Comparison of ENCODE assay signal across 10 cellular contexts in genomic region chr13:40969169-40969901, GRCh38. TPM values are rescaled to one million over a fixed set of nuclear protein-coding genes. Genes with fewer than 3 reads are reported as not detected.
DNase-seq lines count a peak whose midpoint lies in the region; ATAC-seq and TF ChIP-seq lines count a peak whose summit lies in the region.
"Had no signal": no experiment of that assay in that cellular context is flagged by ENCODE, and none has a peak within 500 bp of the region (broad histone marks: within the 10 kb centered on the region; RNA-seq: fewer than 3 reads in every experiment).

No MANE protein-coding gene starts in this region.

- H3K4me1 ChIP-seq in sigmoid colon (peaks cover 0 to 85% (median 44%) of the 10 kb centered on the region in 4 donors), osteoblast (ENCODE audit: insufficient read depth, low read length) (peaks cover 1% of the 10 kb centered on the region)
- H3K4me1 ChIP-seq: parathyroid adenoma had no signal

- H3K4me2 ChIP-seq in osteoblast (ENCODE audit: insufficient read depth, low read length) = no peak overlapping the region

- TF ChIP-seq EP300 in sigmoid colon (IDR thresholded peaks at IDR 0.05) = no peak

- H3K36me3 Mint-ChIP-seq in dendritic cell treated with granulocyte-macrophage colony-stimulating factor and Interleukin-4, amounts not matched to agents 40 ng/mL and 50 ng/mL, for 4 days (ENCODE audit: low read depth) = peaks cover 20% of the 10 kb centered on the region

- H3K79me2 ChIP-seq in osteoblast (ENCODE audit: insufficient read depth, low read length) = peaks cover 87% of the 10 kb centered on the region

- no peaks in the 10 kb centered on the region for H3K9me3 Mint-ChIP-seq in dendritic cell treated with granulocyte-macrophage colony-stimulating factor and Interleukin-4, amounts not matched to agents 40 ng/mL and 50 ng/mL, for 4 days

- H3K27me3 ChIP-seq in WERI-Rb-1 (ENCODE audit: insufficient read depth, low read depth, severe bottlenecking) = no peaks in the 10 kb centered on the region
- H3K27me3 ChIP-seq in sigmoid colon = no peaks in the 10 kb centered on the region
- H3K27me3 ChIP-seq in osteoblast (ENCODE audit: insufficient read depth, low read length) = no peaks in the 10 kb centered on the region

- no peaks in the 10 kb centered on the region for H3K9me3 ChIP-seq in WERI-Rb-1 (ENCODE audit: severe bottlenecking)
- H3K9me3 ChIP-seq in sigmoid colon = no peaks in the 10 kb centered on the region
- H3K9me3 ChIP-seq in osteoblast (ENCODE audit: low read depth, low read length) = no peaks in the 10 kb centered on the region

- 53 to 55% methylated on average over 4 of the region's 4 CpGs for WGBS in sigmoid colon, 2 donors

- H3K27ac ChIP-seq in WERI-Rb-1 = no peak overlapping the region
- H3K27ac ChIP-seq in sigmoid colon = no peak overlapping the region
- no peak overlapping the region for H3K27ac ChIP-seq in osteoblast (ENCODE audit: low read depth, low read length)
- H3K27ac ChIP-seq: parathyroid adenoma had no signal

- H2AFZ ChIP-seq in osteoblast (ENCODE audit: low read length) = no peak overlapping the region
- H2AFZ ChIP-seq: parathyroid adenoma had no signal

- H3K36me3 ChIP-seq in WERI-Rb-1 (no peaks in the 10 kb centered on the region), sigmoid colon (no peaks in the 10 kb centered on the region), osteoblast (ENCODE audit: insufficient read depth, low read length) (no peaks in the 10 kb centered on the region)

- TF ChIP-seq CTCF in WERI-Rb-1 (IDR thresholded peaks at IDR 0.05; ENCODE audit: low read depth, low read length) = no peak
- no peak for TF ChIP-seq CTCF in sigmoid colon (IDR thresholded peaks at IDR 0.05)
- no peak for TF ChIP-seq CTCF in osteoblast (IDR thresholded peaks at IDR 0.05; ENCODE audit: extremely low read depth, low read depth, low read length)

- no peak overlapping the region for H3K4me3 ChIP-seq in WERI-Rb-1 (ENCODE audit: low read depth, low read length)
- H3K4me3 ChIP-seq in sigmoid colon = no peak overlapping the region
- no peak overlapping the region for H3K4me3 ChIP-seq in osteoblast (ENCODE audit: insufficient read depth, low read length)

- ATAC-seq in GM18498 (IDR thresholded peaks at IDR 0.05; ENCODE audit: unreplicated experiment) (peak; percentile 80), GM21390 (IDR thresholded peaks at IDR 0.05; ENCODE audit: unreplicated experiment) (peak; percentile 72), HG03558 (IDR thresholded peaks at IDR 0.05; ENCODE audit: extremely low read depth, unreplicated experiment) (peak; percentile 41)

- H3K27ac Mint-ChIP-seq in dendritic cell treated with granulocyte-macrophage colony-stimulating factor and Interleukin-4, amounts not matched to agents 40 ng/mL and 50 ng/mL, for 4 days = peak overlapping the region; percentile 70

- H4K20me1 ChIP-seq in osteoblast (ENCODE audit: insufficient read depth, low read length) = peaks cover 42% of the 10 kb centered on the region

- intact Hi-C loops in dendritic cell treated with granulocyte-macrophage colony-stimulating factor and Interleukin-4, amounts not matched to agents 40 ng/mL and 50 ng/mL, for 4 days (cut with micrococcal nuclease) = loop anchor here (5.0 kb wide), 2 partner anchors 38 to 93 kb away; partner anchors contain the start of gene WBP4
- intact Hi-C loops in sigmoid colon (cut with DNase I) = no loop called here

- H3K27me3 Mint-ChIP-seq in dendritic cell treated with granulocyte-macrophage colony-stimulating factor and Interleukin-4, amounts not matched to agents 40 ng/mL and 50 ng/mL, for 4 days = no peaks in the 10 kb centered on the region

- TF ChIP-seq POLR2A in sigmoid colon (IDR thresholded peaks at IDR 0.05) = no peak

- no peak overlapping the region for H3K4me3 Mint-ChIP-seq in dendritic cell treated with granulocyte-macrophage colony-stimulating factor and Interleukin-4, amounts not matched to agents 40 ng/mL and 50 ng/mL, for 4 days

- no peak for DNase-seq in T1000 (lab: John Stamatoyannopoulos, UW)
- no peak for DNase-seq in WERI-Rb-1
- DNase-seq in sigmoid colon = no peak
- no peak for DNase-seq in osteoblast (ENCODE audit: insufficient read length, low spot score, missing footprints)
- DNase-seq: effector CD4-positive, alpha-beta T cell had no signal

- H3K4me1 Mint-ChIP-seq in dendritic cell treated with granulocyte-macrophage colony-stimulating factor and Interleukin-4, amounts not matched to agents 40 ng/mL and 50 ng/mL, for 4 days (ENCODE audit: low read depth) = peaks cover 65% of the 10 kb centered on the region

RNA-seq across cellular contexts. Expression of gene ELF1, which starts 49.8 kb away (rescaled TPM):
- total RNA-seq in sigmoid colon (10 to 100 TPM; 47.4 to 68.5 (median 58.0) TPM), osteoblast (60.7 and 63.0 TPM in 2 replicates)
- 10 to 100 TPM; 31.8 to 45.3 (median 35.1) TPM for polyA plus RNA-seq in sigmoid colon
